8 cellular contexts compared by ENCODE assay signal in genomic region chr7:2314209-2314955, GRCh38. TPM values are rescaled to one million over a fixed set of nuclear protein-coding genes. Genes with fewer than 3 reads are reported as not detected.
DNase-seq lines count a peak whose midpoint lies in the region; ATAC-seq and TF ChIP-seq lines count a peak whose summit lies in the region.

SNX8 (minus strand) TSS chr7:2314441; CDS start chr7:2314421, 20 bp downstream.

- H3K27ac ChIP-seq in C4-2B (peak within 1 kb of the TSS; percentile 69), dorsolateral prefrontal cortex (peak within 1 kb of the TSS in 54 of 59 donors; percentile 4 to 90 (median 70)), right lobe of liver (peak within 1 kb of the TSS; percentile 68 to 95 (median 76))

- no peaks in the 10 kb centered on the region for H3K27me3 ChIP-seq in dorsolateral prefrontal cortex
- H3K27me3 ChIP-seq in right lobe of liver = no peaks in the 10 kb centered on the region

- intact Hi-C loops in dorsolateral prefrontal cortex (cut with DNase I) = loop anchor here (2.0 to 10.0 kb wide), 5 partner anchors 38 to 790 kb away; partner anchors contain the start of genes MRM2 (in 2 of the 2), NUDT1 (in 2 of the 2), CHST12 (in 1 of the 2) and EIF3B (in 1 of the 2)
- intact Hi-C loops in right lobe of liver (cut with DNase I) = no loop called here

- 2% methylated on average over 17 of the region's 78 CpGs for WGBS in right lobe of liver (ENCODE audit: insufficient coverage, low coverage, low lambda C conversion rate, missing lambda C conversion rate)

- no peaks in the 10 kb centered on the region for H3K36me3 ChIP-seq in right lobe of liver

- DNase-seq in NCI-H748 treated with DMSO at 0.1 percent for 48 hours (lab: John Stamatoyannopoulos, UW) (peak; percentile 94), dorsolateral prefrontal cortex (peak; percentile 81 to 95 (median 86)), right lobe of liver (peak; percentile 95 to 97 (median 97))
- DNase-seq in activated CD4-positive, alpha-beta T cell treated with anti-CD3 and anti-CD28 coated beads, Interleukin-2, amount 50 U/mL, for 48 hours = peak; percentile 97
- peak; percentile 94 for DNase-seq in stimulated activated CD4-positive, alpha-beta T cell treated with anti-CD3 and anti-CD28 coated beads, Interleukin-4, amount 100 ng/mL, for 24 hours

- H3K4me3 ChIP-seq in dorsolateral prefrontal cortex = peak within 1 kb of the TSS; percentile 62 to 99 (median 90)
- H3K4me3 ChIP-seq in right lobe of liver = peak within 1 kb of the TSS; percentile 93 to 98 (median 97)

- no peaks in the 10 kb centered on the region for H3K4me1 ChIP-seq in right lobe of liver

- no peak for TF ChIP-seq CTCF in C4-2B (conservative IDR thresholded peaks at IDR 0.05)
- peak in 7 of 56 donors; percentile 8 to 33 (median 16) for TF ChIP-seq CTCF in dorsolateral prefrontal cortex (IDR thresholded peaks at IDR 0.05 in 54 of 56, conservative IDR thresholded peaks at IDR 0.05 in 2 of 56; ENCODE audit: low read depth in 1 of 56, partially characterized antibody in 56 of 56)
- TF ChIP-seq CTCF in right lobe of liver (IDR thresholded peaks at IDR 0.05) = no peak

- H3K9me3 ChIP-seq in right lobe of liver = no peaks in the 10 kb centered on the region

- ATAC-seq in GM19395 (IDR thresholded peaks at IDR 0.05; ENCODE audit: unreplicated experiment) (peak; percentile 59), HG03521 (IDR thresholded peaks at IDR 0.05; ENCODE audit: unreplicated experiment) (peak; percentile 76), right lobe of liver (peak; percentile 96 to 99 (median 98))

- TF ChIP-seq POLR2A in right lobe of liver (IDR thresholded peaks at IDR 0.05) = peak; percentile 74

RNA-seq across cellular contexts. Expression of gene SNX8, which starts in this region (rescaled TPM):
- 10 to 100 TPM; 18.8 to 54.8 (median 30.8) TPM for total RNA-seq in dorsolateral prefrontal cortex
- total RNA-seq in right lobe of liver = 10 to 100 TPM in 5 of 6 experiments, 1 to 10 TPM in 1; 9.1 to 26.2 (median 13.0) TPM

Comparison
In these comparisons a context has a peak if more than half of its experiments do, and no peak if none do; other contexts are left out.
1. Peak in every context shown above with its lines: DNase-seq, ATAC-seq, H3K4me3 ChIP-seq and H3K27ac ChIP-seq.
2. intact Hi-C loops: an anchor here in dorsolateral prefrontal cortex (2.0 to 10.0 kb wide); none called in right lobe of liver.